Comparison of ENCODE assay signal across 8 cellular contexts in the genomic region with DNA sequence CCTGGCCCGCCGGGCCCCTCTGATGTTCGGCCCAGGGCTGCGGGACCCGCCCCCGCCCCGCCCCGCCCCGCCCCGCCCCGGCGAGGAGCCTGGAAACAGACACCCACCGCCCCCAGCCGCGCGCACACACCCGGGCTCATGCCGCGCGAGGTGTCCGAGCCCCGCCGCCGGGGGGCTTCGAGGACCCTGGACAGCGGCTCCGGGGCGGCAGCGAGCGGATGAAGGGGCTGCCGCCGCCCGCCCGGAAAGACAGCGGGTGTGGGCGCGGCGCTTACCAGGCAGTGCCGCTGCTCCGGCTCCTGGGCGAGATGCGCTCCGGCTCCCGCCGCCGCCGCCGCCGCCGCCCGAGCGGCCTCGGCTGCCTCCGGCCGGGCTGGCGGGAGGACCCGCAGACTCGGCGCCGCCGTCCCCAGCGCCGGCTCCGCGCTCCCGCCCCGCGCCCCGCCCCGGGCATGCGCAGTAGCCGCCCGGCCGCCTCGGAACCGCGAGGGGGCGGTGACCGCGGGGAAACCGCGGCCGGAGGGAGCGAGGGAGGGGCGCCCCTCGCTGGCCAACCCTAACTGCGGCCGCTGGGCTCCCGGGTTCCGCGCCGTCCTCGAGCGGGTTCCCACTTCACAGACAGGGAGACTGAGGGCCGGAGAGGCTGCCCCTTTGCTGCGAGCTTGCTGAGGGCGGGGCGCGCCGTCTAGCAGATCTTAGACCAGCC. TPM values are rescaled to one million over a fixed set of nuclear protein-coding genes. Genes with fewer than 3 reads are reported as not detected.
A peak's percentile ranks its signal among the peaks of the same experiment; 100 is the strongest.
DNase-seq lines count a peak whose midpoint lies in the region; ATAC-seq and TF ChIP-seq lines count a peak whose summit lies in the region.

Gene GPRIN1 (minus strand): TSS at position 433 of the 706 bp plus-strand sequence. CDS start 10,322 bp downstream, outside the sequence.

- 1% methylated on average over 73 of the region's 100 CpGs for WGBS in prostate gland

- no peak within 1 kb of the TSS for H3K27ac ChIP-seq in prostate gland

- H3K36me3 ChIP-seq in prostate gland = no peaks in the 10 kb centered on the region

- TF ChIP-seq CTCF in prostate gland (IDR thresholded peaks at IDR 0.05) = peak in 2 of 4 experiments; percentile 16 to 30

- no peak for TF ChIP-seq POLR2A in prostate gland (IDR thresholded peaks at IDR 0.05)

- ATAC-seq in GM19455 (IDR thresholded peaks at IDR 0.05; ENCODE audit: unreplicated experiment) = peak; percentile 72
- ATAC-seq in HG03565 (IDR thresholded peaks at IDR 0.05; ENCODE audit: unreplicated experiment) = peak; percentile 63

- no peaks in the 10 kb centered on the region for H3K9me3 ChIP-seq in prostate gland

- no peaks in the 10 kb centered on the region for H3K27me3 ChIP-seq in prostate gland (replicated peaks; ENCODE audit: insufficient read depth)

- intact Hi-C loops in head of caudate nucleus (cut with DNase I) = no loop called here
- intact Hi-C loops in prostate gland (cut with DNase I) = no loop called here

- peak within 1 kb of the TSS; percentile 37 to 55 for H3K4me3 ChIP-seq in prostate gland

- DNase-seq in D341Med (ENCODE audit: low spot score) = peak; percentile 98
- peak; percentile 49 for DNase-seq in RPMI7951 (ENCODE audit: low read depth)
- DNase-seq in activated naive CD4-positive, alpha-beta T cell treated with Interleukin-2 at 50 U/mL for 16 hours = peak; percentile 68
- DNase-seq in head of caudate nucleus = peak in 36 of 42 donors; percentile 28 to 86 (median 62)
- no peak for DNase-seq in prostate gland (ENCODE audit: low spot score)
- DNase-seq in mesenteric fat pad (ENCODE audit: low spot score) = no peak

- no peaks in the 10 kb centered on the region for H3K4me1 ChIP-seq in prostate gland (replicated peaks)

RNA-seq across cellular contexts. Expression of gene GPRIN1, which starts in this region (rescaled TPM):
- 4.9 and 6.2 TPM in 2 replicates for total RNA-seq in RPMI7951 (2014; rRNA removed; shearing (Covaris generic))
- 1 to 10 TPM in 1 of 2 donors, under 1 TPM in 1; 0.14 to 6.6 TPM for total RNA-seq in prostate gland
- total RNA-seq in mesenteric fat pad = 1.3 TPM

Comparison
In these comparisons a context has a peak if more than half of its experiments do, and no peak if none do; other contexts are left out.
1. DNase-seq: peak in D341Med (single experiment), RPMI7951 (single experiment), activated naive CD4-positive, alpha-beta T cell treated with Interleukin-2 at 50 U/mL for 16 hours (single experiment) and head of caudate nucleus (36 of 42); none in prostate gland (single experiment) and mesenteric fat pad (single experiment).